8 cellular contexts compared by ENCODE assay signal in genomic region chr9:6667633-6668280, GRCh38. TPM values are rescaled to one million over a fixed set of nuclear protein-coding genes. Genes with fewer than 3 reads are reported as not detected.
DNase-seq lines count a peak whose midpoint lies in the region; ATAC-seq and TF ChIP-seq lines count a peak whose summit lies in the region.

No MANE protein-coding gene starts in this region.

- no peak overlapping the region for H2BK5ac ChIP-seq in mesenchymal stem cell (ENCODE audit: low read depth, low read length, poor library complexity, severe bottlenecking)

- H3K27me3 ChIP-seq in mammary epithelial cell (ENCODE audit: insufficient read depth, low read length) = no peaks in the 10 kb centered on the region
- H3K27me3 ChIP-seq in mesenchymal stem cell (ENCODE audit: control insufficient read depth in 1 of 2, insufficient read depth in 1 of 2, low read length in 2 of 2) = no peaks in the 10 kb centered on the region

- H2AK5ac ChIP-seq in mesenchymal stem cell (ENCODE audit: low read length, severe bottlenecking) = no peak overlapping the region

- H3K4me3 ChIP-seq in mammary epithelial cell (replicated peaks in 1 of 3; ENCODE audit: insufficient read depth in 1 of 3, low read depth in 2 of 3, low read length in 3 of 3) = no peak overlapping the region
- no peak overlapping the region for H3K4me3 ChIP-seq in mesenchymal stem cell (ENCODE audit: insufficient read depth in 1 of 2, low read depth in 1 of 2, low read length in 2 of 2)

- H3K4me1 ChIP-seq in mammary epithelial cell (ENCODE audit: insufficient read depth, low read length) (no peaks in the 10 kb centered on the region), mesenchymal stem cell (ENCODE audit: control insufficient read depth, insufficient read depth, low read depth, low read length) (peaks cover 7% of the 10 kb centered on the region)

- H3K9me3 ChIP-seq in mammary epithelial cell (replicated peaks; ENCODE audit: insufficient read depth, low read length) (no peaks in the 10 kb centered on the region), mesenchymal stem cell (ENCODE audit: control insufficient read depth, low read length) (no peaks in the 10 kb centered on the region)

- no peak overlapping the region for H2BK12ac ChIP-seq in mesenchymal stem cell (ENCODE audit: low read length in 2 of 2)

- H2AFZ ChIP-seq in mammary epithelial cell (ENCODE audit: low read depth, low read length) (no peak overlapping the region), mesenchymal stem cell (ENCODE audit: low read depth, low read length) (no peak overlapping the region)

- H3K9ac ChIP-seq in mammary epithelial cell (ENCODE audit: insufficient read depth, low read length) (no peak overlapping the region), mesenchymal stem cell (ENCODE audit: low read length) (no peak overlapping the region)

- H3K4me2 ChIP-seq in mammary epithelial cell (ENCODE audit: insufficient read depth, low read depth, low read length) (no peak overlapping the region), mesenchymal stem cell (ENCODE audit: low read length, poor library complexity, severe bottlenecking) (no peak overlapping the region)

- H3K79me2 ChIP-seq in mammary epithelial cell (ENCODE audit: insufficient read depth, low read length) = no peaks in the 10 kb centered on the region

- in situ Hi-C loops in mammary epithelial cell (cut with MboI; ENCODE audit: low sequenced_read_pairs in 2 of 2) = no loop called here

- no peaks in the 10 kb centered on the region for H4K20me1 ChIP-seq in mammary epithelial cell (ENCODE audit: insufficient read depth, low read length)

- no peak overlapping the region for H3K4ac ChIP-seq in mesenchymal stem cell (ENCODE audit: low read depth in 1 of 2, low read length in 2 of 2)

- H3K14ac ChIP-seq in mesenchymal stem cell (ENCODE audit: low read length in 2 of 2) = no peak overlapping the region

- WGBS in mammary epithelial cell (ENCODE audit: low coverage, missing lambda C conversion rate) = 44% methylated on average over 5 of the region's 5 CpGs
- WGBS in mesenchymal stem cell = 75% methylated on average over 2 of the region's 5 CpGs

- CTCF ChIA-PET in mammary epithelial cell (lab: Charles Lee; ENCODE audit: low non-redundant PET) = interaction anchor here (0.6 to 0.7 kb wide), 2 partner anchors 72 to 120 kb away, joined by 4 to 6 read pairs; no protein-coding TSS in a partner anchor

- peak; percentile 37 for DNase-seq in NCI-H345 (lab: John Stamatoyannopoulos, UW)
- DNase-seq in NCI-H345 treated with DMSO at 0.1 percent for 48 hours (lab: John Stamatoyannopoulos, UW; ENCODE audit: unreplicated experiment) = no peak
- peak; percentile 48 for DNase-seq in NCI-H146 (lab: John Stamatoyannopoulos, UW)
- no peak for DNase-seq in mammary epithelial cell
- DNase-seq in mesenchymal stem cell = peak; percentile 50
- no peak for DNase-seq in stimulated activated CD4-positive, alpha-beta T cell treated with anti-CD3 and anti-CD28 coated beads, Interleukin-1b, Interleukin-23, amount 100 ng/mL, for 48 hours

- H4K8ac ChIP-seq in mesenchymal stem cell (ENCODE audit: low read length) = no peak overlapping the region

- H3K79me1 ChIP-seq in mesenchymal stem cell (replicated peaks; ENCODE audit: low read length, poor library complexity, severe bottlenecking) = no peaks in the 10 kb centered on the region

- H3K36me3 ChIP-seq in mammary epithelial cell (ENCODE audit: insufficient read depth, low read length) (no peaks in the 10 kb centered on the region), mesenchymal stem cell (ENCODE audit: control insufficient read depth in 1 of 2, insufficient read depth in 2 of 2, low read depth in 1 of 2, low read length in 2 of 2) (no peaks in the 10 kb centered on the region)

- no peak overlapping the region for H3K18ac ChIP-seq in mesenchymal stem cell (ENCODE audit: low read depth in 1 of 2, low read length in 2 of 2)

- ATAC-seq in GM18858 (IDR thresholded peaks at IDR 0.05; ENCODE audit: unreplicated experiment) (no peak), GM19395 (IDR thresholded peaks at IDR 0.05; ENCODE audit: unreplicated experiment) (no peak)

- TF ChIP-seq CTCF in mammary epithelial cell (conservative IDR thresholded peaks at IDR 0.05 in 1 of 2, IDR thresholded peaks at IDR 0.05 in 1 of 2; ENCODE audit: extremely low read depth in 1 of 2, insufficient read depth in 1 of 2, low read depth in 1 of 2, low read length in 2 of 2) = peak; percentile 49 to 61

- H3K27ac ChIP-seq in mammary epithelial cell (ENCODE audit: insufficient read depth, low read depth, low read length) (no peak overlapping the region), mesenchymal stem cell (ENCODE audit: low read length, poor library complexity, severe bottlenecking) (no peak overlapping the region)

- no peak overlapping the region for H2BK120ac ChIP-seq in mesenchymal stem cell (ENCODE audit: low read depth, low read length)

- dilution Hi-C loops in mammary epithelial cell (cut with HindIII; ENCODE audit: low sequenced_read_pairs) = no loop called here

- intact Hi-C loops in mammary epithelial cell (cut with micrococcal nuclease) = loop anchor here (1.0 kb wide), 2 partner anchors 82 to 313 kb away; no protein-coding TSS in a partner anchor

- H2BK15ac ChIP-seq in mesenchymal stem cell (ENCODE audit: low read depth, poor library complexity, severe bottlenecking) = no peak overlapping the region

- H3K23ac ChIP-seq in mesenchymal stem cell (ENCODE audit: low read length in 2 of 2) = no peak overlapping the region

- H4K91ac ChIP-seq in mesenchymal stem cell (ENCODE audit: low read length) = no peak overlapping the region

- no TSS peak for BruUV-seq in mammary epithelial cell (replicated peaks; lab: Mats Ljungman, UMichigan)

RNA-seq across cellular contexts. Expression of gene GLDC, which starts 22.2 kb away (rescaled TPM):
- total RNA-seq in mammary epithelial cell = 1 to 10 TPM in 1 of 2 donors, under 1 TPM in 1; 0.33 to 1.9 TPM
- 3.5 TPM for polyA plus RNA-seq in mammary epithelial cell
- 17.5 TPM for polyA minus RNA-seq in mammary epithelial cell
- polyA plus RNA-seq in mesenchymal stem cell (2013, experiment 1 of 2) = 0.28 TPM
- polyA plus RNA-seq in mesenchymal stem cell (2013, experiment 2 of 2) = 0.45 TPM

Comparison
In these comparisons a context has a peak if more than half of its experiments do, and no peak if none do; other contexts are left out.
1. DNase-seq: peak in NCI-H345 (single experiment), NCI-H146 (single experiment) and mesenchymal stem cell (single experiment); none in NCI-H345 treated with DMSO at 0.1 percent for 48 hours (single experiment), mammary epithelial cell (single experiment) and stimulated activated CD4-positive, alpha-beta T cell treated with anti-CD3 and anti-CD28 coated beads, Interleukin-1b, Interleukin-23, amount 100 ng/mL, for 48 hours (single experiment).